ENCODE assay signal across 9 cellular contexts in genomic region chr17:31052187-31052889, GRCh38. TPM values are rescaled to one million over a fixed set of nuclear protein-coding genes. Genes with fewer than 3 reads are reported as not detected.
DNase-seq lines count a peak whose midpoint lies in the region; ATAC-seq lines count a peak whose summit lies in the region.
"Had no signal": no experiment of that assay in that cellular context is flagged by ENCODE, and none has a peak within 500 bp of the region (broad histone marks: within the 10 kb centered on the region; RNA-seq: fewer than 3 reads in every experiment).

No MANE protein-coding gene starts in this region.

- no peaks in the 10 kb centered on the region for H3K27me3 Mint-ChIP-seq in effector memory CD8-positive, alpha-beta T cell
- H3K27me3 Mint-ChIP-seq in natural killer cell treated with Interleukin-12 subunit alpha and Interleukin-12 subunit beta and Interleukin-15 and Interleukin-18, amount 100 ng/mL, for 72 hours: no peaks in the 10 kb centered on the region

- no peaks in the 10 kb centered on the region for H3K36me3 Mint-ChIP-seq in effector memory CD8-positive, alpha-beta T cell (ENCODE audit: insufficient read depth)
- H3K36me3 Mint-ChIP-seq in natural killer cell treated with Interleukin-12 subunit alpha and Interleukin-12 subunit beta and Interleukin-15 and Interleukin-18, amount 100 ng/mL, for 72 hours: no peaks in the 10 kb centered on the region

- peaks cover 21 to 26% of the 10 kb centered on the region in 2 donors for H3K4me1 Mint-ChIP-seq in effector memory CD8-positive, alpha-beta T cell (ENCODE audit: low read depth in 2 of 2)
- H3K4me1 Mint-ChIP-seq in natural killer cell treated with Interleukin-12 subunit alpha and Interleukin-12 subunit beta and Interleukin-15 and Interleukin-18, amount 100 ng/mL, for 72 hours (ENCODE audit: low read depth in 2 of 2): peaks cover 16 to 19% of the 10 kb centered on the region in 2 donors

- peak overlapping the region; percentile 54 to 90 for H3K27ac Mint-ChIP-seq in effector memory CD8-positive, alpha-beta T cell
- peak overlapping the region; percentile 45 to 69 for H3K27ac Mint-ChIP-seq in natural killer cell treated with Interleukin-12 subunit alpha and Interleukin-12 subunit beta and Interleukin-15 and Interleukin-18, amount 100 ng/mL, for 72 hours

- ATAC-seq in effector memory CD8-positive, alpha-beta T cell (replicated peaks): peak; percentile 77
- ATAC-seq in natural killer cell treated with Interleukin-12 subunit alpha and Interleukin-12 subunit beta and Interleukin-15 and Interleukin-18, amount 100 ng/mL, for 72 hours: peak; percentile 89 to 90
- ATAC-seq in HG03159 (IDR thresholded peaks at IDR 0.05; ENCODE audit: unreplicated experiment) (no peak), HG03432 (IDR thresholded peaks at IDR 0.05; ENCODE audit: unreplicated experiment) (no peak)

- H3K9me3 Mint-ChIP-seq in effector memory CD8-positive, alpha-beta T cell: no peaks in the 10 kb centered on the region
- peaks cover 3% of the 10 kb centered on the region for H3K9me3 Mint-ChIP-seq in natural killer cell treated with Interleukin-12 subunit alpha and Interleukin-12 subunit beta and Interleukin-15 and Interleukin-18, amount 100 ng/mL, for 72 hours
- H3K9me3 Mint-ChIP-seq: neural crest cell had no signal

- peak overlapping the region; percentile 45 to 63 for H3K4me3 Mint-ChIP-seq in effector memory CD8-positive, alpha-beta T cell
- H3K4me3 Mint-ChIP-seq in natural killer cell treated with Interleukin-12 subunit alpha and Interleukin-12 subunit beta and Interleukin-15 and Interleukin-18, amount 100 ng/mL, for 72 hours: peak overlapping the region; percentile 72
- H3K4me3 Mint-ChIP-seq: neural crest cell had no signal

- DNase-seq in Caki2 (ENCODE audit: low read depth) (peak; percentile 81), NOMO-1 treated with DMSO at 0.1 percent for 48 hours (lab: John Stamatoyannopoulos, UW; ENCODE audit: unreplicated experiment) (peak; percentile 96), cerebellar nuclear complex (lab: John Stamatoyannopoulos, UW) (no peak)
- DNase-seq in effector memory CD8-positive, alpha-beta T cell: peak in 1 of 3 experiments; percentile 10
- DNase-seq in natural killer cell treated with Interleukin-12 subunit alpha and Interleukin-12 subunit beta and Interleukin-15 and Interleukin-18, amount 100 ng/mL, for 72 hours (ENCODE audit: low spot score): peak; percentile 68
- DNase-seq in effector CD8-positive, alpha-beta T cell (lab: John Stamatoyannopoulos, UW): no peak

- in situ Hi-C loops in Caki2 (cut with HindIII; ENCODE audit: low pct_unique_long_range_greater_than_20kb, low sequenced_read_pairs): no loop called here

RNA-seq across cellular contexts. Expression of gene NF1, which starts 42.4 kb away (rescaled TPM):
- total RNA-seq in Caki2 (2014; rRNA removed; shearing (Covaris generic); ENCODE audit: low replicate concordance): 12.0 and 15.5 TPM in 2 replicates
- 10 to 100 TPM; 34.6 to 45.1 TPM for total RNA-seq in natural killer cell treated with Interleukin-12 subunit alpha and Interleukin-12 subunit beta and Interleukin-15 and Interleukin-18, amount 100 ng/mL, for 72 hours

Comparison
In these comparisons a context has a peak if more than half of its experiments do, and no peak if none do; other contexts are left out.
1. DNase-seq: peak in Caki2 (single experiment), NOMO-1 treated with DMSO at 0.1 percent for 48 hours (single experiment) and natural killer cell treated with Interleukin-12 subunit alpha and Interleukin-12 subunit beta and Interleukin-15 and Interleukin-18, amount 100 ng/mL, for 72 hours (single experiment); none in cerebellar nuclear complex (0 of 2) and effector CD8-positive, alpha-beta T cell (single experiment).
2. ATAC-seq: peak in effector memory CD8-positive, alpha-beta T cell (single experiment) and natural killer cell treated with Interleukin-12 subunit alpha and Interleukin-12 subunit beta and Interleukin-15 and Interleukin-18, amount 100 ng/mL, for 72 hours (2 of 2); none in HG03159 (single experiment) and HG03432 (single experiment).